In the genomic region with DNA sequence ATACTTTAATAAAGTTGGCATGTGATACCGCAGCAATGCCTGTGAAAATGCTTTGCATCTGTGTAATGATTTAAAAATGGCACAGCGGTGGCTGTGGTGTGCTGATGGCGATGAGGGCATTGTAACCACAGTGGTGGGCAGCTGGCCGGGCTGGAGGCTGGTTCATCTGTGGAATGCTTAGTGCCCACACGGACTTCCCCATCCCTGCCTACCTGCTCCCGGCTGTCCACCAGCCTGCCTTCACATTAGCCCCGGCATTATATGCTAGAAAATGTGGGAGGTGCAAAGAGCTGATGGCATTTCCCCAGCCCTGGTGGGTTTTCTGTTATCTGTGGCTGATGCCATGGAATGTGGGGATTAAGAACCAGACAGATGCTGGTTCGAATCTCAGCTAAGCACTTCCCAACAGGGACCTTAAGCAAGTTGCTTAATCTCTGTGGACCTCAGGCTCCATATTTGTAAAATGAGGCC, we compare ENCODE assay signal across 16 cellular contexts. TPM values are rescaled to one million over a fixed set of nuclear protein-coding genes. Genes with fewer than 3 reads are reported as not detected.
DNase-seq lines count a peak whose midpoint lies in the region; ATAC-seq and TF ChIP-seq lines count a peak whose summit lies in the region.
"Had no signal": no experiment of that assay in that cellular context is flagged by ENCODE, and none has a peak within 500 bp of the region (broad histone marks: within the 10 kb centered on the region; RNA-seq: fewer than 3 reads in every experiment).

No MANE protein-coding gene starts in this region.

- H3K27me3 ChIP-seq in mucosa of rectum (ENCODE audit: control insufficient read depth in 2 of 2, insufficient read depth in 2 of 2, low read length in 2 of 2) (no peaks in the 10 kb centered on the region), tibial artery (no peaks in the 10 kb centered on the region)
- H3K27me3 ChIP-seq: BLaER1, hepatocyte had no signal

- H3K4me3 ChIP-seq in coronary artery: no peak overlapping the region
- no peak overlapping the region for H3K4me3 ChIP-seq in mucosa of rectum (ENCODE audit: low read length in 2 of 2)
- no peak overlapping the region for H3K4me3 ChIP-seq in tibial artery
- H3K4me3 ChIP-seq: BLaER1, hepatocyte had no signal

- peaks cover 55 to 59% of the 10 kb centered on the region in 2 donors for H3K4me1 ChIP-seq in mucosa of rectum (ENCODE audit: control insufficient read depth in 2 of 2, insufficient read depth in 2 of 2, low read length in 2 of 2)
- H3K4me1 ChIP-seq in tibial artery: peaks cover 12 to 100% (median 98%) of the 10 kb centered on the region in 4 donors

- intact Hi-C loops in tibial artery (cut with DNase I; ENCODE audit: low total_unique reads): no loop called here

- TF ChIP-seq CTCF in coronary artery (IDR thresholded peaks at IDR 0.05) (no peak), tibial artery (IDR thresholded peaks at IDR 0.05) (no peak)

- DNase-seq in RPMI7951 (ENCODE audit: low read depth): peak; percentile 79
- DNase-seq in coronary artery (ENCODE audit: low spot score): no peak
- DNase-seq in tibial artery: no peak
- no peak for DNase-seq in NCI-H774 (lab: John Stamatoyannopoulos, UW)
- DNase-seq: activated CD8-positive, alpha-beta T cell treated with anti-CD3 and anti-CD28 coated beads, Interleukin-2, amount 10 ng/mL, durations not matched to agents 7 days and 5 days; activated effector memory CD4-positive, alpha-beta T cell treated with anti-CD3 and anti-CD28 coated beads, Interleukin-2, amount 50 U/mL, for 16 hours; H7; KBM-7; NCI-H1694; stimulated activated CD4-positive, alpha-beta T cell treated with anti-CD3 and anti-CD28 coated beads, Interleukin-2, amount 100 ng/mL, for 48 hours had no signal

- H3K9ac ChIP-seq in mucosa of rectum (ENCODE audit: low read depth in 1 of 2, low read length in 2 of 2): peak overlapping the region in 1 of 2 donors; percentile 46
- H3K9ac ChIP-seq: BLaER1 had no signal

- no peaks in the 10 kb centered on the region for H3K9me3 ChIP-seq in mucosa of rectum (ENCODE audit: control insufficient read depth in 2 of 2, low read length in 2 of 2)
- H3K9me3 ChIP-seq in tibial artery: no peaks in the 10 kb centered on the region
- H3K9me3 ChIP-seq: BLaER1 had no signal

- H3K36me3 ChIP-seq in mucosa of rectum (ENCODE audit: control insufficient read depth in 2 of 2, insufficient read depth in 2 of 2, low read length in 2 of 2) (no peaks in the 10 kb centered on the region), tibial artery (no peaks in the 10 kb centered on the region)

- ATAC-seq in GM21723 (IDR thresholded peaks at IDR 0.05; ENCODE audit: unreplicated experiment) (no peak), GM18867 (IDR thresholded peaks at IDR 0.05; ENCODE audit: unreplicated experiment) (no peak), GM19395 (IDR thresholded peaks at IDR 0.05; ENCODE audit: unreplicated experiment) (no peak)
- ATAC-seq: activated CD8-positive, alpha-beta T cell treated with anti-CD3 and anti-CD28 coated beads, Interleukin-2, amount 10 ng/mL, durations not matched to agents 7 days and 5 days had no signal

- peak overlapping the region; percentile 70 to 89 for H3K27ac ChIP-seq in coronary artery
- peak overlapping the region; percentile 81 to 84 for H3K27ac ChIP-seq in mucosa of rectum (ENCODE audit: low read depth in 2 of 2, low read length in 2 of 2)
- H3K27ac ChIP-seq in tibial artery: peak overlapping the region; percentile 83 to 96
- H3K27ac ChIP-seq: BLaER1, hepatocyte had no signal

RNA-seq across cellular contexts. Expression of a gene that starts 2.9 kb away (rescaled TPM):
- 18.5 and 21.3 TPM in 2 replicates for total RNA-seq in RPMI7951 (2014; rRNA removed; shearing (Covaris generic))

RNA-seq across cellular contexts. Expression of a gene that starts 55.5 kb away (rescaled TPM):
- 2,147 and 2,510 TPM in 2 replicates for total RNA-seq in RPMI7951 (2014; rRNA removed; shearing (Covaris generic))
